1 cellular context compared by ENCODE assay signal in the genomic region with DNA sequence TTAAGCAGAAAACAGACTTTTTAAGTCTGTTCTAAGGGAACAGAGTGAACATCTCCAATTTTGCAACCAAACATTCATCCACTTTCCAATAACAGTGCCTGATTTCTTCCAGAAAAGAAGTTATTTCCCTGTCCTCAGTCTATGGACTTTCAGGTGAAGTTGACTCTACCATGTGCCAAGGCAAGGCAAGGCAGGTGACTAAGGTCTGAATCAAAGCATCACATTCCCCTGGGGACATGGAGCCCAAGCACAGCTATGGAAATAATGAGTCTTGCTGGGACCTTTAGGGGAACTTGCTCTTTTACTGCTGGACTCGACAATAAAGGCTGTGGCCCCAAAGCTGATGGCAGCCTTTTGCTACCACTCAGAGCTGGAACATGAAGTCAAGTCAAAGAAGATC.
TF ChIP-seq lines count a peak whose summit lies in the region.

No MANE protein-coding gene starts in this region.

TF ChIP-seq in HCT116, 20 proteins besides CTCF, POLR2A, EP300 and RAD21 (continued from another document):
- no peak for TF ChIP-seq CEBPB (IDR thresholded peaks at IDR 0.05; ENCODE audit: low read depth)
- no peak for TF ChIP-seq EGR1 (IDR thresholded peaks at IDR 0.05; ENCODE audit: low read depth)
